Comparison of ENCODE assay signal across 12 cellular contexts in the genomic region with DNA sequence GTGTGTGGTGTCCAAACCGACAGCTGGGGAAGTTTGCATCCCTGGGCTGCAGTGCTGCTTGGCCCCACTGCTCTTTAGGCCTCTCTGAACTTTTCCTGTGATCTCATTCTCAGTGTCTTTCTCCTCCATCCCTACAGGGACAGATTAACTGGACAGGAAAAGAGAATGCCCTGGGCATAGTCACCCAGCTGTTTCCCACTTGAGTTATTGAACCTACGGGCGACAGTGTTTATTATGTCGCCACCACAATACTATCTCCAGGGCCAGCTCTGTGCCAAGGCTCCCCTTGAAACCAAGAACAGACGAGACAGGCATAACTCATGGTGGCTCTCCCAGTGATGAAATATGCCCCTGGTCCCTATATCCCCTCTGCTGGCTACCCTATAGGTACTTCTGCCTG.
"Had no signal": no experiment of that assay in that cellular context is flagged by ENCODE, and none has a peak within 500 bp of the region (broad histone marks: within the 10 kb centered on the region; RNA-seq: fewer than 3 reads in every experiment).

No MANE protein-coding gene starts in this region.

- ATAC-seq: effector memory CD8-positive, alpha-beta T cell; left colon; right lobe of liver; stimulated activated naive B cell treated with anti-CD40 and anti-IgM and Interleukin-4, amounts not matched to agents 10 μg/mL and 1 μg/mL and 100 μg/mL, for 72 hours had no signal

- H3K4me1 ChIP-seq: breast epithelium, prostate gland, right lobe of liver, spleen, thyroid gland had no signal

- DNase-seq: activated CD4-positive, alpha-beta T cell treated with anti-CD3 and anti-CD28 coated beads, Interleukin-2, amount 50 U/mL, for 48 hours; activated gamma-delta T cell; dermis blood vessel endothelial cell; effector memory CD8-positive, alpha-beta T cell; left colon; right lobe of liver; spleen; stimulated activated CD4-positive, alpha-beta T cell treated with anti-CD3 and anti-CD28 coated beads, Interleukin-4, amount 100 ng/mL, for 4 hours; stimulated activated naive B cell treated with anti-CD40 and anti-IgM and Interleukin-4, amounts not matched to agents 10 μg/mL and 1 μg/mL and 100 μg/mL, for 72 hours; thyroid gland had no signal

- H3K27me3 ChIP-seq: breast epithelium, right lobe of liver, spleen, thyroid gland had no signal

- H3K36me3 ChIP-seq: breast epithelium, prostate gland, right lobe of liver, spleen, thyroid gland had no signal

- H3K27ac ChIP-seq: breast epithelium, prostate gland, right lobe of liver, spleen, thyroid gland had no signal

- H3K9me3 ChIP-seq: breast epithelium, prostate gland, right lobe of liver, spleen, thyroid gland had no signal

- H3K4me3 ChIP-seq: breast epithelium, prostate gland, right lobe of liver, spleen, thyroid gland had no signal
